In genomic region chr3:102205647-102206046, GRCh38 we compare ENCODE assay signal across 23 cellular contexts.
DNase-seq lines count a peak whose midpoint lies in the region; TF ChIP-seq lines count a peak whose summit lies in the region.
"Had no signal": no experiment of that assay in that cellular context is flagged by ENCODE, and none has a peak within 500 bp of the region (broad histone marks: within the 10 kb centered on the region; RNA-seq: fewer than 3 reads in every experiment).

No MANE protein-coding gene starts in this region.

- no peak overlapping the region for H2BK120ac ChIP-seq in H9 (ENCODE audit: low read depth, low read length, poor library complexity, severe bottlenecking)

- H3K27ac ChIP-seq in tibial artery (peak overlapping the region; percentile 67 to 78), A673 (ENCODE audit: low read depth, low read length, poor library complexity, severe bottlenecking) (no peak overlapping the region), H9 (ENCODE audit: insufficient read length, low read depth, low read length) (no peak overlapping the region)
- H3K27ac ChIP-seq: body of pancreas had no signal

- H3K9ac ChIP-seq in H9 (ENCODE audit: extremely low read depth, insufficient read length, low read length), result no peak overlapping the region

- H3T11ph ChIP-seq in H9 (ENCODE audit: low read length), result no peak overlapping the region

- no peak overlapping the region for H4K8ac ChIP-seq in H9 (replicated peaks; ENCODE audit: insufficient read length, low read depth, low read length)

- H4K91ac ChIP-seq in H9 (ENCODE audit: insufficient read length, low read depth, low read length), result no peak overlapping the region

- TF ChIP-seq CTCF in tibial artery (IDR thresholded peaks at IDR 0.05) (no peak), A673 (conservative IDR thresholded peaks at IDR 0.05; ENCODE audit: low read depth, low read length) (no peak), H9 (conservative IDR thresholded peaks at IDR 0.05) (no peak)

- H3K79me2 ChIP-seq in H9 (ENCODE audit: insufficient read depth, low read length), result no peaks in the 10 kb centered on the region

- H3K27ac Mint-ChIP-seq in activated CD4-positive, alpha-beta T cell treated with anti-CD3 and anti-CD28 coated beads, Interleukin-2, amount 10 ng/mL, durations not matched to agents 24 days and 14 days, result no peak overlapping the region
- no peak overlapping the region for H3K27ac Mint-ChIP-seq in activated T-helper 1 cell treated with anti-CD3 and anti-CD28 coated beads, Interleukin-12 subunit alpha, Interleukin-12 subunit beta, Interleukin-2, Interleukin-4 antibody, amounts not matched to agents 30 ng/mL and 10 ng/mL and 1 ng/mL, durations not matched to agents 14 hours and 24 hours and 36 hours
- peak overlapping the region in 1 of 3 experiments; percentile 36; a peak in 2 of 7 replicates for H3K27ac Mint-ChIP-seq in H9
- H3K27ac Mint-ChIP-seq: activated B cell treated with CpG ODN at 0.5 μM for 24 hours; activated naive CD4-positive, alpha-beta T cell treated with anti-CD3 and anti-CD28 coated beads, Interleukin-2, amount 50 U/mL, for 72 hours; B cell; effector memory CD8-positive, alpha-beta T cell; progenitor cell of endocrine pancreas; stimulated activated naive CD8-positive, alpha-beta T cell treated with anti-CD3 and anti-CD28 coated beads, Interleukin-15, amount 100 ng/mL, for 72 hours; T-helper 17 cell had no signal

- H2AK5ac ChIP-seq in H9 (ENCODE audit: insufficient read length, low read length), result no peak overlapping the region

- no peaks in the 10 kb centered on the region for H3K79me1 ChIP-seq in H9 (ENCODE audit: insufficient read depth, low read depth, low read length, poor library complexity, severe bottlenecking)

- no CpG with 5 or more reads among the region's 1 CpG for WGBS in H9 (ENCODE audit: extremely low coverage, insufficient read length, low lambda C conversion rate)

- H2BK20ac ChIP-seq in H9 (ENCODE audit: low read depth, low read length, poor library complexity, severe bottlenecking), result no peak overlapping the region

- peaks cover 6% of the 10 kb centered on the region for H3K27me3 Mint-ChIP-seq in activated CD4-positive, alpha-beta T cell treated with anti-CD3 and anti-CD28 coated beads, Interleukin-2, amount 10 ng/mL, durations not matched to agents 24 days and 14 days
- peaks cover 7% of the 10 kb centered on the region for H3K27me3 Mint-ChIP-seq in activated T-helper 1 cell treated with anti-CD3 and anti-CD28 coated beads, Interleukin-12 subunit alpha, Interleukin-12 subunit beta, Interleukin-2, Interleukin-4 antibody, amounts not matched to agents 30 ng/mL and 10 ng/mL and 1 ng/mL, durations not matched to agents 14 hours and 24 hours and 36 hours (ENCODE audit: insufficient read depth)
- H3K27me3 Mint-ChIP-seq in H9 (ENCODE audit: low read depth), result no peaks in the 10 kb centered on the region
- H3K27me3 Mint-ChIP-seq: activated B cell treated with CpG ODN at 0.5 μM for 24 hours; B cell; progenitor cell of endocrine pancreas; stimulated activated naive CD8-positive, alpha-beta T cell treated with anti-CD3 and anti-CD28 coated beads, Interleukin-15, amount 100 ng/mL, for 72 hours; T-helper 17 cell had no signal

- intact Hi-C loops in activated CD4-positive, alpha-beta T cell treated with anti-CD3 and anti-CD28 coated beads, Interleukin-2, amount 10 ng/mL, durations not matched to agents 24 days and 14 days (cut with micrococcal nuclease), result no loop called here
- intact Hi-C loops in tibial artery (cut with DNase I; ENCODE audit: low total_unique reads), result no loop called here
- intact Hi-C loops in A673 (cut with micrococcal nuclease; ENCODE audit: unreplicated experiment), result no loop called here
- intact Hi-C loops in activated T-helper 1 cell treated with anti-CD3 and anti-CD28 coated beads, Interleukin-12 subunit alpha, Interleukin-12 subunit beta, Interleukin-2, Interleukin-4 antibody, amounts not matched to agents 30 ng/mL and 10 ng/mL and 1 ng/mL, durations not matched to agents 14 hours and 24 hours and 36 hours (cut with micrococcal nuclease), result no loop called here

- no peak overlapping the region for H3K18ac ChIP-seq in H9 (ENCODE audit: insufficient read length, low read depth, low read length)

- no peak overlapping the region; the same call in 1 of the 2 replicates for H3K4ac ChIP-seq in H9 (ENCODE audit: low read depth, low read length)

- no peaks in the 10 kb centered on the region for H4K20me1 ChIP-seq in H9 (ENCODE audit: control insufficient read depth, insufficient read depth, insufficient read length)

- H3K14ac ChIP-seq in H9 (ENCODE audit: insufficient read depth, low read length), result no peak overlapping the region

- H3K4me3 ChIP-seq in tibial artery, result no peak overlapping the region
- no peak overlapping the region for H3K4me3 ChIP-seq in A673 (ENCODE audit: low read depth, low read length, poor library complexity, severe bottlenecking)
- H3K4me3 ChIP-seq: body of pancreas had no signal

- H2BK5ac ChIP-seq in H9 (ENCODE audit: insufficient read length, low read length), result no peak overlapping the region

- no peaks in the 10 kb centered on the region for H3K4me1 Mint-ChIP-seq in activated CD4-positive, alpha-beta T cell treated with anti-CD3 and anti-CD28 coated beads, Interleukin-2, amount 10 ng/mL, durations not matched to agents 24 days and 14 days
- no peaks in the 10 kb centered on the region for H3K4me1 Mint-ChIP-seq in activated T-helper 1 cell treated with anti-CD3 and anti-CD28 coated beads, Interleukin-12 subunit alpha, Interleukin-12 subunit beta, Interleukin-2, Interleukin-4 antibody, amounts not matched to agents 30 ng/mL and 10 ng/mL and 1 ng/mL, durations not matched to agents 14 hours and 24 hours and 36 hours (ENCODE audit: low read depth)
- H3K4me1 Mint-ChIP-seq in H9, result peaks cover 27 to 28% of the 10 kb centered on the region in 2 experiments
- H3K4me1 Mint-ChIP-seq: B cell; stimulated activated naive CD8-positive, alpha-beta T cell treated with anti-CD3 and anti-CD28 coated beads, Interleukin-15, amount 100 ng/mL, for 72 hours; T-helper 17 cell had no signal

- H3K4me3 Mint-ChIP-seq in activated CD4-positive, alpha-beta T cell treated with anti-CD3 and anti-CD28 coated beads, Interleukin-2, amount 10 ng/mL, durations not matched to agents 24 days and 14 days, result no peak overlapping the region
- H3K4me3 Mint-ChIP-seq in activated T-helper 1 cell treated with anti-CD3 and anti-CD28 coated beads, Interleukin-12 subunit alpha, Interleukin-12 subunit beta, Interleukin-2, Interleukin-4 antibody, amounts not matched to agents 30 ng/mL and 10 ng/mL and 1 ng/mL, durations not matched to agents 14 hours and 24 hours and 36 hours, result no peak overlapping the region
- no peak overlapping the region for H3K4me3 Mint-ChIP-seq in H9
- H3K4me3 Mint-ChIP-seq: activated B cell treated with CpG ODN at 0.5 μM for 24 hours; activated T-cell treated with anti-CD3 and anti-CD28 coated beads, Interleukin-2, amount 50 U/mL, for 4 hours; B cell; effector memory CD8-positive, alpha-beta T cell; stimulated activated naive CD8-positive, alpha-beta T cell treated with anti-CD3 and anti-CD28 coated beads, Interleukin-15, amount 100 ng/mL, for 72 hours; T-helper 17 cell had no signal

- no peak overlapping the region for H3K23ac ChIP-seq in H9 (ENCODE audit: insufficient read length, low read depth, low read length)

- POLR2A ChIA-PET in A673 (lab: Charles Lee; ENCODE audit: low non-redundant PET), result no interaction called here

- no peak overlapping the region for H2BK12ac ChIP-seq in H9 (ENCODE audit: insufficient read length, low read depth, low read length)

- H3K9me3 Mint-ChIP-seq in activated CD4-positive, alpha-beta T cell treated with anti-CD3 and anti-CD28 coated beads, Interleukin-2, amount 10 ng/mL, durations not matched to agents 24 days and 14 days, result peaks cover 20% of the 10 kb centered on the region
- peaks cover 11% of the 10 kb centered on the region for H3K9me3 Mint-ChIP-seq in activated T-helper 1 cell treated with anti-CD3 and anti-CD28 coated beads, Interleukin-12 subunit alpha, Interleukin-12 subunit beta, Interleukin-2, Interleukin-4 antibody, amounts not matched to agents 30 ng/mL and 10 ng/mL and 1 ng/mL, durations not matched to agents 14 hours and 24 hours and 36 hours
- peaks cover 5 to 6% of the 10 kb centered on the region in 2 experiments; a peak in 3 of 5 replicates for H3K9me3 Mint-ChIP-seq in H9
- H3K9me3 Mint-ChIP-seq: effector memory CD8-positive, alpha-beta T cell had no signal

- H3K27me3 ChIP-seq in tibial artery, result no peaks in the 10 kb centered on the region
- H3K27me3 ChIP-seq in A673 (replicated peaks; ENCODE audit: insufficient read depth, low read depth, low read length, poor library complexity), result no peaks in the 10 kb centered on the region
- no peaks in the 10 kb centered on the region for H3K27me3 ChIP-seq in H9 (ENCODE audit: insufficient read depth, low read length)
- H3K27me3 ChIP-seq: body of pancreas had no signal

- H3K23me2 ChIP-seq in H9 (ENCODE audit: insufficient read length, low read depth, low read length, poor library complexity, severe bottlenecking), result no peaks in the 10 kb centered on the region

- H2BK15ac ChIP-seq in H9 (ENCODE audit: low read depth, low read length), result no peak overlapping the region

- no peaks in the 10 kb centered on the region for H3K36me3 ChIP-seq in tibial artery
- H3K36me3 ChIP-seq in A673 (ENCODE audit: insufficient read depth, low read length, poor library complexity, severe bottlenecking), result no peaks in the 10 kb centered on the region

- H3K4me1 ChIP-seq in tibial artery, result peaks cover 0 to 28% (median 19%) of the 10 kb centered on the region in 4 donors
- peaks cover 5% of the 10 kb centered on the region for H3K4me1 ChIP-seq in A673 (ENCODE audit: insufficient read depth, low read length, poor library complexity, severe bottlenecking)
- H3K4me1 ChIP-seq in H9 (ENCODE audit: insufficient read depth, low read length), result no peaks in the 10 kb centered on the region; the same call in 1 of the 2 replicates

- no peak overlapping the region for H2AFZ ChIP-seq in H9 (ENCODE audit: low read length)

- BruUV-seq in A673 (replicated peaks; lab: Mats Ljungman, UMichigan), result no TSS peak

- DNase-seq in activated CD4-positive, alpha-beta T cell treated with anti-CD3 and anti-CD28 coated beads, Interleukin-2, amount 10 ng/mL, durations not matched to agents 24 days and 14 days, result peak; percentile 41
- DNase-seq in activated CD4-positive, alpha-beta T cell treated with anti-CD3 and anti-CD28 coated beads for 48 hours, result no peak
- DNase-seq in OCI-M1 (lab: John Stamatoyannopoulos, UW), result peak; percentile 21
- peak; percentile 54 for DNase-seq in medulla oblongata (ENCODE audit: extremely low spot score)
- DNase-seq in tibial artery, result peak in 1 of 2 donors; percentile 42
- no peak for DNase-seq in A673 (ENCODE audit: low spot score)
- no peak for DNase-seq in activated T-helper 1 cell treated with anti-CD3 and anti-CD28 coated beads, Interleukin-12 subunit alpha, Interleukin-12 subunit beta, Interleukin-2, Interleukin-4 antibody, amounts not matched to agents 30 ng/mL and 10 ng/mL and 1 ng/mL, durations not matched to agents 14 hours and 24 hours and 36 hours (ENCODE audit: low spot score)
- no peak for DNase-seq in H9
- DNase-seq: 8988T; activated B cell treated with CpG ODN at 0.5 μM for 24 hours; activated T-cell treated with anti-CD3 and anti-CD28 coated beads, Interleukin-2, amount 50 U/mL, for 4 hours; effector memory CD8-positive, alpha-beta T cell; midbrain; NCI-H1436; NCI-H2171; NCI-H524 treated with DMSO at 0.1 percent for 48 hours; SHP77; stimulated activated naive CD8-positive, alpha-beta T cell treated with anti-CD3 and anti-CD28 coated beads, Interleukin-15, amount 100 ng/mL, for 72 hours; T-helper 17 cell had no signal

- CTCF ChIA-PET in A673 (lab: Charles Lee), result no interaction called here

- H3K56ac ChIP-seq in H9 (ENCODE audit: insufficient read length, low read depth, low read length), result no peak overlapping the region

- H3K9me3 ChIP-seq in tibial artery (no peaks in the 10 kb centered on the region), A673 (ENCODE audit: low read depth, low read length, poor library complexity, severe bottlenecking) (no peaks in the 10 kb centered on the region), H9 (ENCODE audit: control insufficient read depth, low read depth, low read length) (no peaks in the 10 kb centered on the region)
- H3K9me3 ChIP-seq: body of pancreas had no signal

- no peaks in the 10 kb centered on the region for H3K36me3 Mint-ChIP-seq in activated CD4-positive, alpha-beta T cell treated with anti-CD3 and anti-CD28 coated beads, Interleukin-2, amount 10 ng/mL, durations not matched to agents 24 days and 14 days (ENCODE audit: low read depth)
- peaks cover 4% of the 10 kb centered on the region for H3K36me3 Mint-ChIP-seq in activated T-helper 1 cell treated with anti-CD3 and anti-CD28 coated beads, Interleukin-12 subunit alpha, Interleukin-12 subunit beta, Interleukin-2, Interleukin-4 antibody, amounts not matched to agents 30 ng/mL and 10 ng/mL and 1 ng/mL, durations not matched to agents 14 hours and 24 hours and 36 hours (ENCODE audit: low read depth)
- peaks cover 3 to 15% (median 3%) of the 10 kb centered on the region in 3 experiments; a peak in 5 of 7 replicates for H3K36me3 Mint-ChIP-seq in H9 (ENCODE audit: insufficient read depth in 1 of 3, low read depth in 3 of 3)

- no peak overlapping the region for H4K5ac ChIP-seq in H9 (ENCODE audit: insufficient read length, low read depth, low read length)

- H3K4me2 ChIP-seq in H9 (ENCODE audit: insufficient read depth, insufficient read length, low read length), result no peak overlapping the region

Comparison
In these comparisons a context has a peak if more than half of its experiments do, and no peak if none do; other contexts are left out.
1. DNase-seq: peak in activated CD4-positive, alpha-beta T cell treated with anti-CD3 and anti-CD28 coated beads, Interleukin-2, amount 10 ng/mL, durations not matched to agents 24 days and 14 days (single experiment), OCI-M1 (single experiment) and medulla oblongata (single experiment); none in activated CD4-positive, alpha-beta T cell treated with anti-CD3 and anti-CD28 coated beads for 48 hours (single experiment), A673 (single experiment), activated T-helper 1 cell treated with anti-CD3 and anti-CD28 coated beads, Interleukin-12 subunit alpha, Interleukin-12 subunit beta, Interleukin-2, Interleukin-4 antibody, amounts not matched to agents 30 ng/mL and 10 ng/mL and 1 ng/mL, durations not matched to agents 14 hours and 24 hours and 36 hours (single experiment) and H9 (single experiment).
2. H3K27ac ChIP-seq: peak in tibial artery (2 of 2); none in A673 (single experiment) and H9 (single experiment).